Comparison of ENCODE assay signal across 30 cellular contexts in genomic region chr2:72096181-72096580, GRCh38. TPM values are rescaled to one million over a fixed set of nuclear protein-coding genes. Genes with fewer than 3 reads are reported as not detected.
"Had no signal": no experiment of that assay in that cellular context is flagged by ENCODE, and none has a peak within 500 bp of the region (broad histone marks: within the 10 kb centered on the region; RNA-seq: fewer than 3 reads in every experiment).

No MANE protein-coding gene starts in this region.

- H3K27me3 ChIP-seq: neural progenitor cell, ovary, right atrium auricular region, uterus had no signal

- H3K4me1 Mint-ChIP-seq: immature natural killer cell; natural killer cell; nephron progenitor cell; neural progenitor cell; stimulated activated memory B cell treated with anti-CD40 and anti-IgM and Interleukin-4, amounts not matched to agents 10 μg/mL and 1 μg/mL and 100 μg/mL, for 72 hours; stimulated activated naive CD8-positive, alpha-beta T cell treated with anti-CD3 and anti-CD28 coated beads, Interleukin-15, amount 100 ng/mL, for 72 hours had no signal

- H3K4me3 ChIP-seq: left ventricle myocardium inferior, lung, neural progenitor cell, ovary, right atrium auricular region, right lobe of liver, smooth muscle cell, thoracic aorta, tibial artery, uterus had no signal

- H3K4me1 ChIP-seq: left ventricle myocardium inferior, neural progenitor cell, right atrium auricular region, right lobe of liver, tibial artery, uterus had no signal

- DNase-seq: hypothalamus; immature natural killer cell; left ventricle myocardium inferior; mesendoderm; naive B cell; natural killer cell; nephron progenitor cell; occipital lobe; ovary; right lobe of liver; stimulated activated CD4-positive, alpha-beta T cell treated with anti-CD3 and anti-CD28 coated beads, Interleukin-1b, Interleukin-23, amount 100 ng/mL, for 48 hours; stimulated activated CD4-positive, alpha-beta T cell treated with anti-CD3 and anti-CD28 coated beads, Interleukin-2, amount 100 ng/mL, for 48 hours; stimulated activated CD4-positive, alpha-beta T cell treated with anti-CD3 and anti-CD28 coated beads, Interleukin-4, amount 100 ng/mL, for 4 hours; stimulated activated CD8-positive, alpha-beta memory T cell treated with anti-CD3 and anti-CD28 coated beads, Interleukin-4, amount 100 ng/mL, for 48 hours; stimulated activated naive CD4-positive, alpha-beta T cell treated with Interleukin-2 at 50 U/mL for 16 hours; stimulated activated naive CD8-positive, alpha-beta T cell treated with anti-CD3 and anti-CD28 coated beads, Interleukin-15, amount 100 ng/mL, for 72 hours; substantia nigra; uterus had no signal

- ATAC-seq: natural killer cell; right lobe of liver; stimulated activated memory B cell treated with anti-CD40 and anti-IgM and Interleukin-4, amounts not matched to agents 10 μg/mL and 1 μg/mL and 100 μg/mL, for 72 hours; stimulated activated naive CD8-positive, alpha-beta T cell treated with anti-CD3 and anti-CD28 coated beads, Interleukin-15, amount 100 ng/mL, for 72 hours had no signal

- H3K36me3 Mint-ChIP-seq: immature natural killer cell; mesothelial cell of epicardium; naive B cell; natural killer cell; neural progenitor cell; stimulated activated memory B cell treated with anti-CD40 and anti-IgM and Interleukin-4, amounts not matched to agents 10 μg/mL and 1 μg/mL and 100 μg/mL, for 72 hours; type B pancreatic cell had no signal

- H3K9me3 Mint-ChIP-seq: natural killer cell; nephron progenitor cell; neural progenitor cell; stimulated activated naive CD8-positive, alpha-beta T cell treated with anti-CD3 and anti-CD28 coated beads, Interleukin-15, amount 100 ng/mL, for 72 hours; type B pancreatic cell had no signal

- H3K9me3 ChIP-seq: left ventricle myocardium inferior, neutrophil, ovary, right atrium auricular region, right lobe of liver, thoracic aorta, tibial artery, uterus had no signal

- H3K27ac ChIP-seq: left ventricle myocardium inferior, neural progenitor cell, neutrophil, ovary, right atrium auricular region, right lobe of liver, thoracic aorta, tibial artery, uterus had no signal

- H3K4me3 Mint-ChIP-seq: immature natural killer cell; mesothelial cell of epicardium; naive B cell; natural killer cell; nephron progenitor cell; neural progenitor cell; stimulated activated memory B cell treated with anti-CD40 and anti-IgM and Interleukin-4, amounts not matched to agents 10 μg/mL and 1 μg/mL and 100 μg/mL, for 72 hours; stimulated activated naive CD8-positive, alpha-beta T cell treated with anti-CD3 and anti-CD28 coated beads, Interleukin-15, amount 100 ng/mL, for 72 hours; type B pancreatic cell had no signal

- H3K27ac Mint-ChIP-seq: immature natural killer cell; mesothelial cell of epicardium; naive B cell; natural killer cell; nephron progenitor cell; neural progenitor cell; progenitor cell of endocrine pancreas; stimulated activated memory B cell treated with anti-CD40 and anti-IgM and Interleukin-4, amounts not matched to agents 10 μg/mL and 1 μg/mL and 100 μg/mL, for 72 hours; stimulated activated naive CD8-positive, alpha-beta T cell treated with anti-CD3 and anti-CD28 coated beads, Interleukin-15, amount 100 ng/mL, for 72 hours; type B pancreatic cell had no signal

- H3K36me3 ChIP-seq: left ventricle myocardium inferior, neural progenitor cell, neutrophil, ovary, right atrium auricular region, right lobe of liver, thoracic aorta, tibial artery, uterus had no signal

- FAIRE-seq: islet of Langerhans had no signal

RNA-seq across cellular contexts. Expression of gene CYP26B1, which starts 51.5 kb away (rescaled TPM):
- total RNA-seq: natural killer cell had no signal
